9 cellular contexts compared by ENCODE assay signal in the genomic region with DNA sequence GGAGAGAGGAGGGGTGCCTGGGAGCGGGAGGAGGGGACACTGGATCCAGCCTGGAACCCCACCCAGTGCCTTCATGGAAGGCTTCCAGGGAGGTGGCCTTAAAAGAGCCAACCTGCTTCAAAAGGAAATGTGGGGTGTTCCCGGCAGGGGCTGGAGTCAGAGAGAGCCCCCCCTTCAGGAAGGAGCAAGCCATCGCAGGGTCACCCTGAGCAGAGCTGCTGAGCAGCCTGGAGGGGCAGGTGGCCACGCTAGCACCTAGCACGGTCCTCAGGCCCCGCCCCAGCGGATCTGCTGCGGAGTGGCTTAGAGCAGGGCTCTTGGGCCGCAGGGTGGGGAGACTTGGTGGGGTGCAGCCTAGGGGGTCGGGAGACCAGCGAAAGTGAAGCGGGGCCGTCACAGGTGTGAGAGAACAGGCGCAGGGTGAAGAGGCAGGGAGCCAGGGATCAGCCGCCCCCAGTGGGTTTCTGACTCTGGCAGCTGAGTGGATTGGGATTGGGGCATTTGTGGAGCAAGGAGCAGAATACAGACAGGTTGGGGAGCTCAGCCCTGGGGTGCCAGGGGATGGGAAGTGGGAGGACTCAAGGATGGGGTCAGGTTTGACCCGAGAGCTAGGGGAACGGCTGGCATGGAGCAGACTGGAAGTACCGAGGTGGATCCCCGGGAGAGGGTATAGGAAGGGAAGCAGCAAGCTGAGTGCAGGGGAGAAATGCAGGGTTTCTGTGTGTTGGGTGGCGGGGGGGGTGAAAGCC. TPM values are rescaled to one million over a fixed set of nuclear protein-coding genes. Genes with fewer than 3 reads are reported as not detected.
DNase-seq lines count a peak whose midpoint lies in the region; ATAC-seq, FAIRE-seq and TF ChIP-seq lines count a peak whose summit lies in the region.
"Had no signal": no experiment of that assay in that cellular context is flagged by ENCODE, and none has a peak within 500 bp of the region (broad histone marks: within the 10 kb centered on the region; RNA-seq: fewer than 3 reads in every experiment).

No MANE protein-coding gene starts in this region.

- TF ChIP-seq RAD21 in HCT116 (IDR thresholded peaks at IDR 0.05; ENCODE audit: low read depth) (no peak), HepG2 (CRISPR knock-in tag; IDR thresholded peaks at IDR 0.05) (no peak; the same call in 1 of the 2 replicates)

- ATAC-seq in HCT116 = peak; percentile 89
- ATAC-seq in activated naive CD8-positive, alpha-beta T cell treated with anti-CD3 and anti-CD28 coated beads, Interleukin-2, amount 50 U/mL, for 24 hours = peak; percentile 41
- ATAC-seq in HepG2 = peak; percentile 76
- no peak for ATAC-seq in GM19035 (IDR thresholded peaks at IDR 0.05; ENCODE audit: unreplicated experiment)
- ATAC-seq in GM18909 (IDR thresholded peaks at IDR 0.05; ENCODE audit: poor library complexity, unreplicated experiment) = no peak

- H3K4me3 ChIP-seq in HCT116 (replicated peaks in 1 of 2; ENCODE audit: low read depth in 1 of 2, low read length in 2 of 2) = no peak overlapping the region
- peak overlapping the region in 2 of 3 experiments; percentile 21 to 50; a peak in 1 of 6 replicates for H3K4me3 ChIP-seq in HepG2 (replicated peaks in 1 of 3; ENCODE audit: insufficient read depth in 1 of 3, low read depth in 2 of 3, low read length in 3 of 3)

- BruUV-seq in HCT116 (replicated peaks; lab: Mats Ljungman, UMichigan) = no TSS peak
- no TSS peak for BruUV-seq in HepG2 (replicated peaks; lab: Mats Ljungman, UMichigan)

- no peaks in the 10 kb centered on the region for H4K20me1 ChIP-seq in HCT116 (ENCODE audit: insufficient read depth)
- no peaks in the 10 kb centered on the region for H4K20me1 ChIP-seq in HepG2 (ENCODE audit: insufficient read depth, low read length)

- H3K9ac ChIP-seq in HCT116 (ENCODE audit: low read length) (no peak overlapping the region), HepG2 (ENCODE audit: insufficient read depth, low read depth, low read length) (peak overlapping the region; percentile 26)

- H3K9me2 ChIP-seq in HCT116 (ENCODE audit: insufficient read depth) = no peaks in the 10 kb centered on the region

- CTCF ChIA-PET in HCT116 (lab: Charles Lee) = interaction anchor here (0.8 to 1.2 kb wide), 2 partner anchors 9 kb away, joined by 4 to 6 read pairs; a partner anchor contains a TSS
- CTCF ChIA-PET in HepG2 (lab: Yijun Ruan, JAX; ENCODE audit: low intra/inter-chr PET ratio, low total read pairs) = interaction anchor here (0.8 kb wide), 1 partner anchor 33 kb away, joined by 3 read pairs; no protein-coding TSS in a partner anchor

- peak overlapping the region in 2 of 7 donors; percentile 8 to 13 for H3K27ac Mint-ChIP-seq in CD14-positive monocyte
- no peak overlapping the region for H3K27ac Mint-ChIP-seq in activated naive CD8-positive, alpha-beta T cell treated with anti-CD3 and anti-CD28 coated beads, Interleukin-2, amount 50 U/mL, for 24 hours

- H3K4me1 ChIP-seq in HCT116 (ENCODE audit: control insufficient read depth in 1 of 2, insufficient read depth in 2 of 2, low read length in 2 of 2) (peaks cover 10 to 29% of the 10 kb centered on the region in 2 experiments), HepG2 (ENCODE audit: insufficient read depth, low read length) (peaks cover 69% of the 10 kb centered on the region)

- no peaks in the 10 kb centered on the region for H3K27me3 ChIP-seq in HCT116 (ENCODE audit: insufficient read depth, low read length)
- H3K27me3 ChIP-seq in HepG2 (ENCODE audit: control insufficient read depth in 1 of 2, insufficient read depth in 2 of 2, low read length in 2 of 2) = peaks cover 9 to 45% of the 10 kb centered on the region in 2 experiments; a peak in 4 of 5 replicates

- H3K36me3 ChIP-seq in HCT116 (ENCODE audit: control insufficient read depth in 1 of 2, insufficient read depth in 2 of 2, low read length in 2 of 2) (no peaks in the 10 kb centered on the region), HepG2 (replicated peaks in 1 of 2; ENCODE audit: control insufficient read depth in 1 of 2, insufficient read depth in 2 of 2, low read length in 2 of 2) (no peaks in the 10 kb centered on the region)

- H3K4me1 Mint-ChIP-seq in CD14-positive monocyte = no peaks in the 10 kb centered on the region
- H3K4me1 Mint-ChIP-seq in activated naive CD8-positive, alpha-beta T cell treated with anti-CD3 and anti-CD28 coated beads, Interleukin-2, amount 50 U/mL, for 24 hours = no peaks in the 10 kb centered on the region

- 24% methylated on average over 19 of the region's 20 CpGs for WGBS in HepG2 (ENCODE audit: low lambda C conversion rate)

- H3K9me3 Mint-ChIP-seq in CD14-positive monocyte = no peaks in the 10 kb centered on the region
- no peaks in the 10 kb centered on the region for H3K9me3 Mint-ChIP-seq in activated naive CD8-positive, alpha-beta T cell treated with anti-CD3 and anti-CD28 coated beads, Interleukin-2, amount 50 U/mL, for 24 hours
- H3K9me3 Mint-ChIP-seq: naive thymus-derived CD8-positive, alpha-beta T cell had no signal

- DNase-seq in CD14-positive monocyte (ENCODE audit: low spot score) = no peak
- DNase-seq in HCT116 (ENCODE audit: low read depth, low spot score) = peak; percentile 10
- peak; percentile 21 for DNase-seq in activated naive CD8-positive, alpha-beta T cell treated with anti-CD3 and anti-CD28 coated beads, Interleukin-2, amount 50 U/mL, for 24 hours
- peak; percentile 47 for DNase-seq in HepG2 (ENCODE audit: low spot score)
- no peak for DNase-seq in glomerular visceral epithelial cell (ENCODE audit: extremely low spot score)
- DNase-seq in GM12892 (ENCODE audit: insufficient read length) = no peak
- DNase-seq: naive thymus-derived CD8-positive, alpha-beta T cell had no signal

- H3K9me3 ChIP-seq in HCT116 (ENCODE audit: control insufficient read depth in 1 of 2, insufficient read depth in 1 of 2, low read depth in 1 of 2, low read length in 2 of 2) (no peaks in the 10 kb centered on the region), HepG2 (ENCODE audit: low read length) (no peaks in the 10 kb centered on the region)

- intact Hi-C loops in CD14-positive monocyte (cut with micrococcal nuclease) = no loop called here
- intact Hi-C loops in HCT116 (cut with micrococcal nuclease) = no loop called here
- intact Hi-C loops in HepG2 (cut with micrococcal nuclease; ENCODE audit: unreplicated experiment) = no loop called here

- H3K36me3 Mint-ChIP-seq in CD14-positive monocyte = no peaks in the 10 kb centered on the region
- no peaks in the 10 kb centered on the region for H3K36me3 Mint-ChIP-seq in activated naive CD8-positive, alpha-beta T cell treated with anti-CD3 and anti-CD28 coated beads, Interleukin-2, amount 50 U/mL, for 24 hours (ENCODE audit: low read depth)
- H3K36me3 Mint-ChIP-seq: naive thymus-derived CD8-positive, alpha-beta T cell had no signal

- POLR2A ChIA-PET in HCT116 (lab: Charles Lee) = interaction anchor here (1.0 to 2.1 kb wide), 2 partner anchors 9 to 10 kb away, joined by 3 to 7 read pairs; a partner anchor contains a TSS
- POLR2A ChIA-PET in HepG2 (lab: Yijun Ruan, JAX) = interaction anchor here (1.0 to 2.3 kb wide), 5 partner anchors 9 to 84 kb away, joined by 3 to 36 read pairs (median 5); a partner anchor contains a TSS

- RAD21 ChIA-PET in HCT116 (lab: Charles Lee; ENCODE audit: low non-redundant PET in 1 of 2, low total read pairs in 2 of 2, uncharacterized antibody in 2 of 2, unreplicated experiment in 2 of 2) = no interaction called here

- no peak for TF ChIP-seq POLR2A in HCT116 (IDR thresholded peaks at IDR 0.05; ENCODE audit: borderline replicate concordance, extremely low read depth, insufficient read depth, insufficient read length)
- TF ChIP-seq POLR2A in HepG2 (IDR thresholded peaks at IDR 0.05; ENCODE audit: insufficient read depth in 1 of 2, low read depth in 2 of 2, low read length in 2 of 2) = no peak
- TF ChIP-seq POLR2A in GM12892 (IDR thresholded peaks at IDR 0.05; ENCODE audit: low read depth, low read length) = no peak

- FAIRE-seq in HepG2 (lab: Jason Lieb, UNC) (no peak), GM12892 (lab: Jason Lieb, UNC) (no peak)

- peak; percentile 14 for TF ChIP-seq CTCF in CD14-positive monocyte (IDR thresholded peaks at IDR 0.05)
- TF ChIP-seq CTCF in HCT116 (IDR thresholded peaks at IDR 0.05 in 2 of 3, conservative IDR thresholded peaks at IDR 0.05 in 1 of 3; ENCODE audit: borderline replicate concordance in 1 of 3, insufficient read depth in 1 of 3, low read depth in 2 of 3, low read length in 2 of 3) = peak in 2 of 3 experiments; percentile 66 to 70; a peak in 4 of 6 replicates
- peak; percentile 71 for TF ChIP-seq CTCF in HepG2 (CRISPR knock-in tag; IDR thresholded peaks at IDR 0.05)

- H2AFZ ChIP-seq in HCT116 (ENCODE audit: low read depth, low read length, poor library complexity, severe bottlenecking) = no peak overlapping the region
- no peak overlapping the region for H2AFZ ChIP-seq in HepG2 (ENCODE audit: low read length)

- in situ Hi-C loops in HepG2 (cut with HindIII; ENCODE audit: extremely low pct_ligation_motif_present, low pct_unique_long_range_greater_than_20kb) = no loop called here

- H3K79me2 ChIP-seq in HCT116 (ENCODE audit: insufficient read depth, low read length) = no peaks in the 10 kb centered on the region
- H3K79me2 ChIP-seq in HepG2 (ENCODE audit: insufficient read depth, low read length) = no peaks in the 10 kb centered on the region

- H3K4me3 Mint-ChIP-seq in CD14-positive monocyte = no peak overlapping the region
- no peak overlapping the region for H3K4me3 Mint-ChIP-seq in activated naive CD8-positive, alpha-beta T cell treated with anti-CD3 and anti-CD28 coated beads, Interleukin-2, amount 50 U/mL, for 24 hours
- H3K4me3 Mint-ChIP-seq: naive thymus-derived CD8-positive, alpha-beta T cell had no signal

- H3K4me2 ChIP-seq in HCT116 (ENCODE audit: low read length) (no peak overlapping the region), HepG2 (ENCODE audit: low read depth, low read length) (peak overlapping the region; percentile 71)

- H3K27me3 Mint-ChIP-seq in CD14-positive monocyte (ENCODE audit: low read depth in 3 of 3) = peaks cover 1 to 12% (median 5%) of the 10 kb centered on the region in 3 donors
- H3K27me3 Mint-ChIP-seq in activated naive CD8-positive, alpha-beta T cell treated with anti-CD3 and anti-CD28 coated beads, Interleukin-2, amount 50 U/mL, for 24 hours = no peaks in the 10 kb centered on the region
- H3K27me3 Mint-ChIP-seq: naive thymus-derived CD8-positive, alpha-beta T cell had no signal

- TF ChIP-seq EP300 in HepG2 (IDR thresholded peaks at IDR 0.05; ENCODE audit: low read depth in 2 of 2, low read length in 2 of 2) (no peak), HepG2 (CRISPR knock-in tag; IDR thresholded peaks at IDR 0.05; ENCODE audit: borderline replicate concordance) (no peak)

- H3K27ac ChIP-seq in HCT116 (ENCODE audit: low read depth, low read length) (no peak overlapping the region), HepG2 (ENCODE audit: extremely low read length, insufficient read depth, low read length) (no peak overlapping the region)

RNA-seq across cellular contexts. Expression of a gene that starts 1.5 kb away (rescaled TPM):
- polyA plus RNA-seq in CD14-positive monocyte (under 1 TPM in 1 of 2 donors, not detected in 1; 0.83 TPM), HepG2 (2011; rRNA removed) (1.4 and 2.3 TPM in 2 replicates)
- total RNA-seq in HCT116 (2021; ENCODE audit: unreplicated experiment) (9.2 TPM), HepG2 (2016; rRNA removed; fragmentation: Illumina TruSeq; extraction: Trizol) (0.34 and 0.38 TPM in 2 replicates)
- polyA plus RNA-seq in HCT116 (2012) = 99.1 and 318 TPM in 2 replicates
- total RNA-seq in HepG2 (2016; cell fraction: cytosol; rRNA removed; fragmentation: Illumina TruSeq; extraction: Trizol; ENCODE audit: low read depth) = 0.40 TPM in 1 of 2 replicates, not detected in the other
- total RNA-seq in HepG2 (2016; cell fraction: insoluble cytoplasmic fraction; rRNA removed; fragmentation: Illumina TruSeq; extraction: Trizol) = 0.24 TPM in 1 of 2 replicates, not detected in the other
- total RNA-seq in HepG2 (2016; cell fraction: membrane; rRNA removed; fragmentation: Illumina TruSeq; extraction: Trizol) = 0.34 and 0.38 TPM in 2 replicates
- not detected in 2 replicates for total RNA-seq in HepG2 (2016; cell fraction: nucleus; rRNA removed; fragmentation: Illumina TruSeq; extraction: Trizol)
- polyA plus RNA-seq in HepG2 (2011; cell fraction: cytosol; rRNA removed) = 0.93 and 2.4 TPM in 2 replicates
- 4.4 and 6.2 TPM in 2 replicates for polyA plus RNA-seq in HepG2 (2011; cell fraction: nucleus; rRNA removed)
- polyA plus RNA-seq in HepG2 (2012) = 1.5 and 1.7 TPM in 2 replicates
- polyA plus RNA-seq in HepG2 (2016; cell fraction: cytosol; fragmentation: Illumina TruSeq; extraction: Trizol; ENCODE audit: low read depth) = 0.69 and 0.92 TPM in 2 replicates
- 0.71 and 0.76 TPM in 2 replicates for polyA plus RNA-seq in HepG2 (2016; cell fraction: insoluble cytoplasmic fraction; fragmentation: Illumina TruSeq; extraction: Trizol; ENCODE audit: low read depth)
- polyA plus RNA-seq in HepG2 (2016; cell fraction: membrane; fragmentation: Illumina TruSeq; extraction: Trizol; ENCODE audit: low read depth) = 0.49 and 0.63 TPM in 2 replicates
- polyA plus RNA-seq in HepG2 (2016; cell fraction: nucleus; fragmentation: Illumina TruSeq; extraction: Trizol; ENCODE audit: insufficient read depth, low read depth) = 1.7 and 3.0 TPM in 2 replicates
- 0.44 and 0.52 TPM in 2 replicates for polyA minus RNA-seq in HepG2 (2011; rRNA and poly(A)+ RNA removed; ENCODE audit: low replicate concordance)
- 0.99 TPM in 1 of 2 replicates, not detected in the other for polyA minus RNA-seq in HepG2 (2011; cell fraction: cytosol; rRNA and poly(A)+ RNA removed)
- polyA minus RNA-seq in HepG2 (2011; cell fraction: nucleus; rRNA and poly(A)+ RNA removed) = not detected in 2 replicates
- polyA plus RNA-seq in GM12892 (2012; ENCODE audit: missing spikeins) = not detected
- total RNA-seq: naive thymus-derived CD8-positive, alpha-beta T cell had no signal
- polyA plus RNA-seq: naive thymus-derived CD8-positive, alpha-beta T cell had no signal

RNA-seq across cellular contexts. Expression of a gene that starts 9.3 kb away (rescaled TPM):
- polyA plus RNA-seq in CD14-positive monocyte (10 to 100 TPM; 51.5 to 54.5 TPM), HepG2 (2011; rRNA removed) (27.6 and 29.5 TPM in 2 replicates)
- total RNA-seq in HCT116 (2021; ENCODE audit: unreplicated experiment) (119 TPM), HepG2 (2016; rRNA removed; fragmentation: Illumina TruSeq; extraction: Trizol) (22.2 and 33.1 TPM in 2 replicates)
- polyA plus RNA-seq in HCT116 (2012) = 113 and 131 TPM in 2 replicates
- 146 and 177 TPM in 2 replicates for total RNA-seq in HepG2 (2016; cell fraction: cytosol; rRNA removed; fragmentation: Illumina TruSeq; extraction: Trizol; ENCODE audit: low read depth)
- total RNA-seq in HepG2 (2016; cell fraction: insoluble cytoplasmic fraction; rRNA removed; fragmentation: Illumina TruSeq; extraction: Trizol) = 17.4 and 30.2 TPM in 2 replicates
- total RNA-seq in HepG2 (2016; cell fraction: membrane; rRNA removed; fragmentation: Illumina TruSeq; extraction: Trizol) = 86.9 and 114 TPM in 2 replicates
- 11.7 and 11.9 TPM in 2 replicates for total RNA-seq in HepG2 (2016; cell fraction: nucleus; rRNA removed; fragmentation: Illumina TruSeq; extraction: Trizol)
- polyA plus RNA-seq in HepG2 (2011; cell fraction: cytosol; rRNA removed) = 25.8 and 50.8 TPM in 2 replicates
- 19.2 and 22.8 TPM in 2 replicates for polyA plus RNA-seq in HepG2 (2011; cell fraction: nucleus; rRNA removed)
- polyA plus RNA-seq in HepG2 (2012) = 13.4 and 25.7 TPM in 2 replicates
- 235 and 253 TPM in 2 replicates for polyA plus RNA-seq in HepG2 (2016; cell fraction: cytosol; fragmentation: Illumina TruSeq; extraction: Trizol; ENCODE audit: low read depth)
- polyA plus RNA-seq in HepG2 (2016; cell fraction: insoluble cytoplasmic fraction; fragmentation: Illumina TruSeq; extraction: Trizol; ENCODE audit: low read depth) = 19.0 and 25.9 TPM in 2 replicates
- polyA plus RNA-seq in HepG2 (2016; cell fraction: membrane; fragmentation: Illumina TruSeq; extraction: Trizol; ENCODE audit: low read depth) = 124 and 129 TPM in 2 replicates
- polyA plus RNA-seq in HepG2 (2016; cell fraction: nucleus; fragmentation: Illumina TruSeq; extraction: Trizol; ENCODE audit: insufficient read depth, low read depth) = 21.4 TPM in 2 replicates
- 17.1 and 32.9 TPM in 2 replicates for polyA minus RNA-seq in HepG2 (2011; rRNA and poly(A)+ RNA removed; ENCODE audit: low replicate concordance)
- polyA minus RNA-seq in HepG2 (2011; cell fraction: cytosol; rRNA and poly(A)+ RNA removed) = 13.6 and 21.6 TPM in 2 replicates
- polyA minus RNA-seq in HepG2 (2011; cell fraction: nucleus; rRNA and poly(A)+ RNA removed) = 4.8 and 7.1 TPM in 2 replicates
- 27.5 TPM for polyA plus RNA-seq in GM12892 (2012; ENCODE audit: missing spikeins)

RNA-seq across cellular contexts. Expression of a gene that starts 23.2 kb away (rescaled TPM):
- 10 to 100 TPM; 42.0 to 49.4 TPM for polyA plus RNA-seq in CD14-positive monocyte
- 148 TPM for total RNA-seq in HCT116 (2021; ENCODE audit: unreplicated experiment)
- polyA plus RNA-seq in HCT116 (2012) = 154 and 164 TPM in 2 replicates
- total RNA-seq in HepG2 (2016; rRNA removed; fragmentation: Illumina TruSeq; extraction: Trizol) = 68.5 and 79.8 TPM in 2 replicates
- total RNA-seq in HepG2 (2016; cell fraction: cytosol; rRNA removed; fragmentation: Illumina TruSeq; extraction: Trizol; ENCODE audit: low read depth) = 176 and 179 TPM in 2 replicates
- total RNA-seq in HepG2 (2016; cell fraction: insoluble cytoplasmic fraction; rRNA removed; fragmentation: Illumina TruSeq; extraction: Trizol) = 65.6 and 85.2 TPM in 2 replicates
- total RNA-seq in HepG2 (2016; cell fraction: membrane; rRNA removed; fragmentation: Illumina TruSeq; extraction: Trizol) = 80.3 and 84.6 TPM in 2 replicates
- total RNA-seq in HepG2 (2016; cell fraction: nucleus; rRNA removed; fragmentation: Illumina TruSeq; extraction: Trizol) = 40.6 and 44.2 TPM in 2 replicates
- polyA plus RNA-seq in HepG2 (2011; rRNA removed) = 63.7 and 67.2 TPM in 2 replicates
- 53.6 and 85.6 TPM in 2 replicates for polyA plus RNA-seq in HepG2 (2011; cell fraction: cytosol; rRNA removed)
- polyA plus RNA-seq in HepG2 (2011; cell fraction: nucleus; rRNA removed) = 128 and 148 TPM in 2 replicates
- polyA plus RNA-seq in HepG2 (2012) = 39.6 and 40.6 TPM in 2 replicates
- polyA plus RNA-seq in HepG2 (2016; cell fraction: cytosol; fragmentation: Illumina TruSeq; extraction: Trizol; ENCODE audit: low read depth) = 61.1 and 71.8 TPM in 2 replicates
- 67.8 and 88.5 TPM in 2 replicates for polyA plus RNA-seq in HepG2 (2016; cell fraction: insoluble cytoplasmic fraction; fragmentation: Illumina TruSeq; extraction: Trizol; ENCODE audit: low read depth)
- 68.9 and 78.2 TPM in 2 replicates for polyA plus RNA-seq in HepG2 (2016; cell fraction: membrane; fragmentation: Illumina TruSeq; extraction: Trizol; ENCODE audit: low read depth)
- polyA plus RNA-seq in HepG2 (2016; cell fraction: nucleus; fragmentation: Illumina TruSeq; extraction: Trizol; ENCODE audit: insufficient read depth, low read depth) = 101 and 105 TPM in 2 replicates
- 109 and 143 TPM in 2 replicates for polyA minus RNA-seq in HepG2 (2011; rRNA and poly(A)+ RNA removed; ENCODE audit: low replicate concordance)
- polyA minus RNA-seq in HepG2 (2011; cell fraction: cytosol; rRNA and poly(A)+ RNA removed) = 29.5 and 39.2 TPM in 2 replicates
- polyA minus RNA-seq in HepG2 (2011; cell fraction: nucleus; rRNA and poly(A)+ RNA removed) = 39.4 and 44.6 TPM in 2 replicates
- 49.9 TPM for polyA plus RNA-seq in GM12892 (2012; ENCODE audit: missing spikeins)

RNA-seq across cellular contexts. Expression of a gene that starts 40.6 kb away (rescaled TPM):
- polyA plus RNA-seq in CD14-positive monocyte (1 to 10 TPM; 3.4 to 5.9 TPM), HepG2 (2011; rRNA removed) (50.3 and 54.7 TPM in 2 replicates)
- total RNA-seq in HCT116 (2021; ENCODE audit: unreplicated experiment) (144 TPM), HepG2 (2016; rRNA removed; fragmentation: Illumina TruSeq; extraction: Trizol) (25.8 and 30.6 TPM in 2 replicates)
- 132 and 147 TPM in 2 replicates for polyA plus RNA-seq in HCT116 (2012)
- total RNA-seq in HepG2 (2016; cell fraction: cytosol; rRNA removed; fragmentation: Illumina TruSeq; extraction: Trizol; ENCODE audit: low read depth) = 36.1 and 38.7 TPM in 2 replicates
- total RNA-seq in HepG2 (2016; cell fraction: insoluble cytoplasmic fraction; rRNA removed; fragmentation: Illumina TruSeq; extraction: Trizol) = 18.6 and 29.5 TPM in 2 replicates
- 57.5 and 63.8 TPM in 2 replicates for total RNA-seq in HepG2 (2016; cell fraction: membrane; rRNA removed; fragmentation: Illumina TruSeq; extraction: Trizol)
- total RNA-seq in HepG2 (2016; cell fraction: nucleus; rRNA removed; fragmentation: Illumina TruSeq; extraction: Trizol) = 29.5 and 33.7 TPM in 2 replicates
- 20.5 and 28.3 TPM in 2 replicates for polyA plus RNA-seq in HepG2 (2011; cell fraction: cytosol; rRNA removed)
- polyA plus RNA-seq in HepG2 (2011; cell fraction: nucleus; rRNA removed) = 114 and 121 TPM in 2 replicates
- 52.9 and 73.1 TPM in 2 replicates for polyA plus RNA-seq in HepG2 (2012)
- 70.7 and 77.7 TPM in 2 replicates for polyA plus RNA-seq in HepG2 (2016; cell fraction: cytosol; fragmentation: Illumina TruSeq; extraction: Trizol; ENCODE audit: low read depth)
- 39.9 and 54.4 TPM in 2 replicates for polyA plus RNA-seq in HepG2 (2016; cell fraction: insoluble cytoplasmic fraction; fragmentation: Illumina TruSeq; extraction: Trizol; ENCODE audit: low read depth)
- 97.4 and 105 TPM in 2 replicates for polyA plus RNA-seq in HepG2 (2016; cell fraction: membrane; fragmentation: Illumina TruSeq; extraction: Trizol; ENCODE audit: low read depth)
- 115 and 119 TPM in 2 replicates for polyA plus RNA-seq in HepG2 (2016; cell fraction: nucleus; fragmentation: Illumina TruSeq; extraction: Trizol; ENCODE audit: insufficient read depth, low read depth)
- 51.1 and 193 TPM in 2 replicates for polyA minus RNA-seq in HepG2 (2011; rRNA and poly(A)+ RNA removed; ENCODE audit: low replicate concordance)
- polyA minus RNA-seq in HepG2 (2011; cell fraction: cytosol; rRNA and poly(A)+ RNA removed) = 20.0 and 26.1 TPM in 2 replicates
- 18.0 and 23.8 TPM in 2 replicates for polyA minus RNA-seq in HepG2 (2011; cell fraction: nucleus; rRNA and poly(A)+ RNA removed)
- polyA plus RNA-seq in GM12892 (2012; ENCODE audit: missing spikeins) = 38.6 TPM

RNA-seq across cellular contexts. Expression of a gene that starts 52.4 kb away (rescaled TPM):
- under 1 TPM; 0.05 to 0.56 TPM for polyA plus RNA-seq in CD14-positive monocyte
- 12.0 TPM for total RNA-seq in HCT116 (2021; ENCODE audit: unreplicated experiment)
- 10.3 and 11.1 TPM in 2 replicates for polyA plus RNA-seq in HCT116 (2012)
- total RNA-seq in HepG2 (2016; rRNA removed; fragmentation: Illumina TruSeq; extraction: Trizol) = 0.13 and 0.15 TPM in 2 replicates
- 0.10 TPM in 1 of 2 replicates, not detected in the other for total RNA-seq in HepG2 (2016; cell fraction: cytosol; rRNA removed; fragmentation: Illumina TruSeq; extraction: Trizol; ENCODE audit: low read depth)
- 0.15 TPM in 1 of 2 replicates, not detected in the other for total RNA-seq in HepG2 (2016; cell fraction: insoluble cytoplasmic fraction; rRNA removed; fragmentation: Illumina TruSeq; extraction: Trizol)
- total RNA-seq in HepG2 (2016; cell fraction: membrane; rRNA removed; fragmentation: Illumina TruSeq; extraction: Trizol) = 0.21 TPM in 1 of 2 replicates, not detected in the other
- total RNA-seq in HepG2 (2016; cell fraction: nucleus; rRNA removed; fragmentation: Illumina TruSeq; extraction: Trizol) = 0.22 and 0.38 TPM in 2 replicates
- polyA plus RNA-seq in HepG2 (2011; rRNA removed) = 0.58 and 0.91 TPM in 2 replicates
- 0.10 and 0.23 TPM in 2 replicates for polyA plus RNA-seq in HepG2 (2011; cell fraction: cytosol; rRNA removed)
- polyA plus RNA-seq in HepG2 (2011; cell fraction: nucleus; rRNA removed) = 5.5 and 6.4 TPM in 2 replicates
- 1.1 and 1.8 TPM in 2 replicates for polyA plus RNA-seq in HepG2 (2012)
- polyA plus RNA-seq in HepG2 (2016; cell fraction: cytosol; fragmentation: Illumina TruSeq; extraction: Trizol; ENCODE audit: low read depth) = 0.06 and 2.2 TPM in 2 replicates
- polyA plus RNA-seq in HepG2 (2016; cell fraction: insoluble cytoplasmic fraction; fragmentation: Illumina TruSeq; extraction: Trizol; ENCODE audit: low read depth) = 0.17 and 0.45 TPM in 2 replicates
- 0.13 TPM in 1 of 2 replicates, not detected in the other for polyA plus RNA-seq in HepG2 (2016; cell fraction: membrane; fragmentation: Illumina TruSeq; extraction: Trizol; ENCODE audit: low read depth)
- 0.47 and 1.9 TPM in 2 replicates for polyA plus RNA-seq in HepG2 (2016; cell fraction: nucleus; fragmentation: Illumina TruSeq; extraction: Trizol; ENCODE audit: insufficient read depth, low read depth)
- polyA minus RNA-seq in HepG2 (2011; rRNA and poly(A)+ RNA removed; ENCODE audit: low replicate concordance) = 2.0 and 4.0 TPM in 2 replicates
- 0.69 TPM in 1 of 2 replicates, not detected in the other for polyA minus RNA-seq in HepG2 (2011; cell fraction: cytosol; rRNA and poly(A)+ RNA removed)
- 5.0 and 6.2 TPM in 2 replicates for polyA minus RNA-seq in HepG2 (2011; cell fraction: nucleus; rRNA and poly(A)+ RNA removed)
- 0.36 TPM for polyA plus RNA-seq in GM12892 (2012; ENCODE audit: missing spikeins)

Comparison
In these comparisons a context has a peak if more than half of its experiments do, and no peak if none do; other contexts are left out.
1. DNase-seq: peak in HCT116 (single experiment), activated naive CD8-positive, alpha-beta T cell treated with anti-CD3 and anti-CD28 coated beads, Interleukin-2, amount 50 U/mL, for 24 hours (single experiment) and HepG2 (single experiment); none in CD14-positive monocyte (single experiment), glomerular visceral epithelial cell (single experiment) and GM12892 (single experiment).
2. CTCF ChIP-seq: peak in every context shown above with its lines; median percentile 71 in HepG2; 68 in HCT116; 14 in CD14-positive monocyte.
3. ATAC-seq: peak in HCT116 (single experiment), activated naive CD8-positive, alpha-beta T cell treated with anti-CD3 and anti-CD28 coated beads, Interleukin-2, amount 50 U/mL, for 24 hours (single experiment) and HepG2 (single experiment); none in GM19035 (single experiment) and GM18909 (single experiment).
4. H3K4me3 ChIP-seq: peak in HepG2 (2 of 3); none in HCT116 (0 of 2).